ENCODE assay signal across 28 cellular contexts in genomic region chr20:1851396-1851795, GRCh38. TPM values are rescaled to one million over a fixed set of nuclear protein-coding genes. Genes with fewer than 3 reads are reported as not detected.
DNase-seq lines count a peak whose midpoint lies in the region; ATAC-seq, FAIRE-seq and TF ChIP-seq lines count a peak whose summit lies in the region.
"Had no signal": no experiment of that assay in that cellular context is flagged by ENCODE, and none has a peak within 500 bp of the region (broad histone marks: within the 10 kb centered on the region; RNA-seq: fewer than 3 reads in every experiment).

No MANE protein-coding gene starts in this region.

- no peak for TF ChIP-seq CTCF in CD4-positive, alpha-beta T cell (IDR thresholded peaks at IDR 0.05)
- TF ChIP-seq CTCF in K562 (IDR thresholded peaks at IDR 0.05 in 2 of 3, conservative IDR thresholded peaks at IDR 0.05 in 1 of 3; ENCODE audit: insufficient read depth in 2 of 3, low read depth in 1 of 3, low read length in 3 of 3) (no peak), dorsolateral prefrontal cortex (IDR thresholded peaks at IDR 0.05 in 54 of 56, conservative IDR thresholded peaks at IDR 0.05 in 2 of 56; ENCODE audit: low read depth in 1 of 56, partially characterized antibody in 56 of 56) (no peak)

- TF ChIP-seq EP300 in K562 (IDR thresholded peaks at IDR 0.05; ENCODE audit: low read length) = no peak

- H3K4me1 ChIP-seq in Karpas-422 (ENCODE audit: low read length) (peaks cover 17% of the 10 kb centered on the region), K562 (replicated peaks in 1 of 2; ENCODE audit: control insufficient read depth in 2 of 2, insufficient read depth in 2 of 2, low read length in 2 of 2) (no peaks in the 10 kb centered on the region)
- H3K4me1 ChIP-seq: colonic mucosa had no signal

- peaks cover 11% of the 10 kb centered on the region for H3K27me3 Mint-ChIP-seq in CD4-positive, alpha-beta T cell
- H3K27me3 Mint-ChIP-seq in stimulated activated naive B cell treated with anti-CD40 and anti-IgM and Interleukin-4, amounts not matched to agents 10 μg/mL and 1 μg/mL and 100 μg/mL, for 72 hours = no peaks in the 10 kb centered on the region
- H3K27me3 Mint-ChIP-seq in activated T-cell treated with anti-CD3 and anti-CD28 coated beads, Interleukin-2, amount 50 U/mL, for 4 hours (ENCODE audit: low read depth) = peaks cover 10% of the 10 kb centered on the region

- H3K27me3 ChIP-seq in CD4-positive, alpha-beta T cell (ENCODE audit: control insufficient read depth, insufficient read depth, low read length) = no peaks in the 10 kb centered on the region
- H3K27me3 ChIP-seq in Karpas-422 (ENCODE audit: low read length) (no peaks in the 10 kb centered on the region; the same call in 1 of the 2 replicates), K562 (ENCODE audit: control insufficient read depth in 2 of 2, insufficient read depth in 2 of 2, low read length in 2 of 2) (no peaks in the 10 kb centered on the region; a peak in 2 of 5 replicates), dorsolateral prefrontal cortex (no peaks in the 10 kb centered on the region)
- H3K27me3 ChIP-seq: cardiac muscle cell, colonic mucosa, Peyer's patch, tibial nerve had no signal

- H3K36me3 ChIP-seq in Karpas-422 (ENCODE audit: insufficient read depth, low read length) (no peaks in the 10 kb centered on the region), K562 (ENCODE audit: control insufficient read depth, insufficient read depth, low read length) (no peaks in the 10 kb centered on the region)
- H3K36me3 ChIP-seq: cardiac muscle cell, colonic mucosa, Peyer's patch, tibial nerve, WERI-Rb-1 had no signal

- TF ChIP-seq RAD21 in K562 (CRISPR knock-in tag; conservative IDR thresholded peaks at IDR 0.05 in 1 of 2, IDR thresholded peaks at IDR 0.05 in 1 of 2) = no peak

- peaks cover 5% of the 10 kb centered on the region for H3K9me3 Mint-ChIP-seq in CD4-positive, alpha-beta T cell
- peaks cover 9 to 11% of the 10 kb centered on the region in 2 donors for H3K9me3 Mint-ChIP-seq in stimulated activated naive B cell treated with anti-CD40 and anti-IgM and Interleukin-4, amounts not matched to agents 10 μg/mL and 1 μg/mL and 100 μg/mL, for 72 hours
- H3K9me3 Mint-ChIP-seq in activated T-cell treated with anti-CD3 and anti-CD28 coated beads, Interleukin-2, amount 50 U/mL, for 4 hours = peaks cover 10% of the 10 kb centered on the region
- H3K9me3 Mint-ChIP-seq: HFFc6, neural crest cell had no signal

- H3K9me2 ChIP-seq in Karpas-422 (replicated peaks; ENCODE audit: insufficient read depth, low read length) = no peaks in the 10 kb centered on the region

- H3K27ac Mint-ChIP-seq in CD4-positive, alpha-beta T cell = peak overlapping the region; percentile 78
- peak overlapping the region; percentile 47 for H3K27ac Mint-ChIP-seq in stimulated activated naive B cell treated with anti-CD40 and anti-IgM and Interleukin-4, amounts not matched to agents 10 μg/mL and 1 μg/mL and 100 μg/mL, for 72 hours
- H3K27ac Mint-ChIP-seq: HFFc6 had no signal

- no peaks in the 10 kb centered on the region for H3K36me3 Mint-ChIP-seq in CD4-positive, alpha-beta T cell (ENCODE audit: low read depth)
- H3K36me3 Mint-ChIP-seq in stimulated activated naive B cell treated with anti-CD40 and anti-IgM and Interleukin-4, amounts not matched to agents 10 μg/mL and 1 μg/mL and 100 μg/mL, for 72 hours = peaks cover 12% of the 10 kb centered on the region in 2 donors
- H3K36me3 Mint-ChIP-seq in activated T-cell treated with anti-CD3 and anti-CD28 coated beads, Interleukin-2, amount 50 U/mL, for 4 hours (ENCODE audit: insufficient read depth) = no peaks in the 10 kb centered on the region
- H3K36me3 Mint-ChIP-seq: CD4-positive, CD25-positive, alpha-beta regulatory T cell had no signal

- H2AFZ ChIP-seq in Karpas-422 (ENCODE audit: low read length) (no peak overlapping the region), K562 (ENCODE audit: low read depth, low read length) (no peak overlapping the region)

- FAIRE-seq in K562 (lab: Jason Lieb, UNC) = no peak
- FAIRE-seq: astrocyte, HTR-8/SVneo had no signal

- CTCF ChIA-PET in CD4-positive, alpha-beta T cell (lab: Charles Lee) = no interaction called here
- CTCF ChIA-PET in K562 (lab: Yijun Ruan, JAX; ENCODE audit: low intra/inter-chr PET ratio) = no interaction called here

- in situ Hi-C loops in K562 (cut with MboI) = no loop called here

- H3K4me2 ChIP-seq in Karpas-422 (ENCODE audit: low read depth, low read length, poor library complexity, severe bottlenecking) = peak overlapping the region; percentile 59
- no peak overlapping the region for H3K4me2 ChIP-seq in K562 (ENCODE audit: insufficient read depth, low read length)

- 0% methylated on average over 2 of the region's 2 CpGs for WGBS in K562 (ENCODE audit: insufficient coverage, low coverage, missing lambda C conversion rate)

- BruUV-seq in K562 (replicated peaks; lab: Mats Ljungman, UMichigan) = no TSS peak

- intact Hi-C loops in CD4-positive, alpha-beta T cell (cut with DNase I, micrococcal nuclease) = no loop called here
- intact Hi-C loops in K562 (cut with micrococcal nuclease) (no loop called here), dorsolateral prefrontal cortex (cut with DNase I) (no loop called here)

- TF ChIP-seq POLR2A in K562 (conservative IDR thresholded peaks at IDR 0.05) = no peak

- no peak overlapping the region for H3K27ac ChIP-seq in CD4-positive, alpha-beta T cell (ENCODE audit: low read depth, low read length)
- peak overlapping the region; percentile 61; the same call in 1 of the 2 replicates for H3K27ac ChIP-seq in Karpas-422 (ENCODE audit: low read length)
- H3K27ac ChIP-seq in K562 (ENCODE audit: extremely low read depth, low read depth, low read length) = no peak overlapping the region
- peak overlapping the region in 7 of 59 donors; percentile 8 to 69 (median 19) for H3K27ac ChIP-seq in dorsolateral prefrontal cortex
- H3K27ac ChIP-seq: cardiac muscle cell, colonic mucosa, WERI-Rb-1 had no signal

- no peak overlapping the region for H3K4me3 Mint-ChIP-seq in CD4-positive, alpha-beta T cell
- no peak overlapping the region for H3K4me3 Mint-ChIP-seq in stimulated activated naive B cell treated with anti-CD40 and anti-IgM and Interleukin-4, amounts not matched to agents 10 μg/mL and 1 μg/mL and 100 μg/mL, for 72 hours
- no peak overlapping the region for H3K4me3 Mint-ChIP-seq in activated T-cell treated with anti-CD3 and anti-CD28 coated beads, Interleukin-2, amount 50 U/mL, for 4 hours
- H3K4me3 Mint-ChIP-seq: CD4-positive, CD25-positive, alpha-beta regulatory T cell; HFFc6; neural crest cell had no signal

- no peaks in the 10 kb centered on the region for H3K9me1 ChIP-seq in K562 (ENCODE audit: control insufficient read depth, insufficient read depth, low read length)

- POLR2A ChIA-PET in CD4-positive, alpha-beta T cell (lab: Charles Lee) = no interaction called here
- POLR2A ChIA-PET in K562 (lab: Yijun Ruan, JAX) = no interaction called here

- H3K9me3 ChIP-seq in CD4-positive, alpha-beta T cell (ENCODE audit: control insufficient read depth, low read length) = no peaks in the 10 kb centered on the region
- H3K9me3 ChIP-seq in Karpas-422 (ENCODE audit: low read length) (no peaks in the 10 kb centered on the region), K562 (replicated peaks; ENCODE audit: control insufficient read depth, insufficient read depth, low read depth, low read length) (no peaks in the 10 kb centered on the region)
- H3K9me3 ChIP-seq: colonic mucosa, Peyer's patch had no signal

- peaks cover 13% of the 10 kb centered on the region for H3K4me1 Mint-ChIP-seq in CD4-positive, alpha-beta T cell (ENCODE audit: low read depth)
- H3K4me1 Mint-ChIP-seq in stimulated activated naive B cell treated with anti-CD40 and anti-IgM and Interleukin-4, amounts not matched to agents 10 μg/mL and 1 μg/mL and 100 μg/mL, for 72 hours = peaks cover 53 to 68% of the 10 kb centered on the region in 2 donors
- peaks cover 11% of the 10 kb centered on the region for H3K4me1 Mint-ChIP-seq in activated T-cell treated with anti-CD3 and anti-CD28 coated beads, Interleukin-2, amount 50 U/mL, for 4 hours (ENCODE audit: low read depth)

- H3K9ac ChIP-seq in Karpas-422 (ENCODE audit: low read length) (no peak overlapping the region; the same call in 1 of the 2 replicates), K562 (ENCODE audit: insufficient read depth in 1 of 2, low read depth in 2 of 2, low read length in 2 of 2) (no peak overlapping the region)

- H4K20me1 ChIP-seq in Karpas-422 (ENCODE audit: insufficient read depth, low read depth, low read length) = no peaks in the 10 kb centered on the region
- H4K20me1 ChIP-seq in K562 (replicated peaks; ENCODE audit: control insufficient read depth, insufficient read depth, low read length) = no peaks in the 10 kb centered on the region

- no peaks in the 10 kb centered on the region for H3K79me2 ChIP-seq in Karpas-422 (ENCODE audit: low read length)
- H3K79me2 ChIP-seq in K562 (ENCODE audit: control insufficient read depth, insufficient read depth, low read length) = no peaks in the 10 kb centered on the region

- no peak overlapping the region for H3K4me3 ChIP-seq in Karpas-422 (ENCODE audit: low read length)
- H3K4me3 ChIP-seq in K562 = no peak overlapping the region
- no peak overlapping the region for H3K4me3 ChIP-seq in dorsolateral prefrontal cortex
- H3K4me3 ChIP-seq: cardiac muscle cell, colonic mucosa, Peyer's patch, skin epidermis, tibial nerve had no signal

- ATAC-seq in CD4-positive, alpha-beta T cell (ENCODE audit: poor library complexity) = no peak
- no peak for ATAC-seq in K562
- ATAC-seq in stimulated activated naive B cell treated with anti-CD40 and anti-IgM and Interleukin-4, amounts not matched to agents 10 μg/mL and 1 μg/mL and 100 μg/mL, for 72 hours (replicated peaks) = no peak
- ATAC-seq in activated T-cell treated with anti-CD3 and anti-CD28 coated beads, Interleukin-2, amount 50 U/mL, for 4 hours = no peak
- ATAC-seq in HG03469 (IDR thresholded peaks at IDR 0.05; ENCODE audit: unreplicated experiment) = no peak
- ATAC-seq: left lobe of liver had no signal

- no peak for DNase-seq in CD4-positive, alpha-beta T cell
- DNase-seq in Karpas-422 (peak; percentile 53), K562 (ENCODE audit: extremely low read depth in 1 of 4, low spot score in 3 of 4) (no peak), dorsolateral prefrontal cortex (no peak)
- DNase-seq in stimulated activated naive B cell treated with anti-CD40 and anti-IgM and Interleukin-4, amounts not matched to agents 10 μg/mL and 1 μg/mL and 100 μg/mL, for 72 hours = no peak
- DNase-seq in activated T-cell treated with anti-CD3 and anti-CD28 coated beads, Interleukin-2, amount 50 U/mL, for 4 hours = no peak
- DNase-seq: activated CD4-positive, alpha-beta T cell treated with anti-CD3 and anti-CD28 coated beads for 48 hours; activated effector memory CD4-positive, alpha-beta T cell treated with Interleukin-2 at 50 U/mL for 16 hours; colonic mucosa; effector memory CD4-positive, alpha-beta T cell; GOT3; HFFc6; NCI-H1436; NCI-H2081 treated with DMSO at 0.1 percent for 48 hours; NCI-H226; NCI-H526 treated with DMSO at 0.1 percent for 48 hours; Peyer's patch; SHP77; WERI-Rb-1 had no signal

RNA-seq across cellular contexts. Expression of gene SIRPA, which starts 43.8 kb away (rescaled TPM):
- total RNA-seq in CD4-positive, alpha-beta T cell = under 1 TPM; 0.60 to 0.64 TPM
- total RNA-seq in Karpas-422 (2014; rRNA removed; shearing (Covaris generic); ENCODE audit: low replicate concordance) = 0.30 and 0.36 TPM in 2 replicates
- total RNA-seq in K562 (2011; cell fraction: chromatin; rRNA removed; ENCODE audit: low replicate concordance) = 0.25 TPM in 1 of 2 replicates, not detected in the other
- 0.17 TPM in 1 of 2 replicates, not detected in the other for total RNA-seq in K562 (2011; cell fraction: nucleolus; rRNA removed)
- 0.15 and 0.23 TPM in 2 replicates for total RNA-seq in K562 (2011; cell fraction: nucleoplasm; rRNA removed)
- total RNA-seq in K562 (2014; rRNA removed) = 0.04 TPM in 1 of 2 replicates, not detected in the other
- 0.10 and 0.11 TPM in 2 replicates for total RNA-seq in K562 (2014; rRNA removed; fragmentation: Illumina TruSeq; extraction: Trizol)
- total RNA-seq in K562 (2015; rRNA removed; fragmentation: Illumina TruSeq; extraction: Trizol) = 0.23 and 0.25 TPM in 2 replicates
- 0.40 and 0.56 TPM in 2 replicates for total RNA-seq in K562 (2021)
- polyA plus RNA-seq in K562 (2011; rRNA removed) = 0.08 and 4.4 TPM in 2 replicates
- 0.18 and 3.1 TPM in 2 replicates for polyA plus RNA-seq in K562 (2011; cell fraction: cytosol; rRNA removed)
- 0.30 and 7.5 TPM in 2 replicates for polyA plus RNA-seq in K562 (2011; cell fraction: nucleus; rRNA removed)
- 0.20 and 0.35 TPM in 2 replicates for polyA plus RNA-seq in K562 (2012)
- polyA plus RNA-seq in K562 (2014; fragmentation: Illumina TruSeq; extraction: Trizol) = 0.25 and 0.28 TPM in 2 replicates
- polyA plus RNA-seq in K562 (2014; fragmentation: Nextera tagmentation; extraction: Ambion mirVana) = under 1 TPM in 1 of 2 experiments, not detected in 1; 0.01 TPM
- 0.08 and 0.09 TPM in 2 replicates for polyA plus RNA-seq in K562 (2014; rRNA removed)
- polyA minus RNA-seq in K562 (2011; rRNA and poly(A)+ RNA removed) = 2.1 TPM in 1 of 2 replicates, not detected in the other
- polyA minus RNA-seq in K562 (2011; cell fraction: cytosol; rRNA and poly(A)+ RNA removed) = 4.7 TPM in 1 of 2 replicates, not detected in the other
- 0.13 and 3.8 TPM in 2 replicates for polyA minus RNA-seq in K562 (2011; cell fraction: nucleus; rRNA and poly(A)+ RNA removed)
- under 1 TPM; 0.26 to 0.84 (median 0.33) TPM for total RNA-seq in activated T-cell treated with anti-CD3 and anti-CD28 coated beads, Interleukin-2, amount 50 U/mL, for 4 hours
- total RNA-seq in dorsolateral prefrontal cortex = 100 to 1,000 TPM; 164 to 389 (median 265) TPM
- total RNA-seq: CD4-positive, CD25-positive, alpha-beta regulatory T cell had no signal
- polyA plus RNA-seq: CD4-positive, CD25-positive, alpha-beta regulatory T cell had no signal

Comparison
In these comparisons a context has a peak if more than half of its experiments do, and no peak if none do; other contexts are left out.
1. RNA of gene SIRPA, which starts 43.8 kb away (total RNA-seq): 164 to 389 TPM in dorsolateral prefrontal cortex; 0.60 to 0.64 TPM in CD4-positive, alpha-beta T cell, 0.26 to 0.84 TPM in activated T-cell treated with anti-CD3 and anti-CD28 coated beads, Interleukin-2, amount 50 U/mL, for 4 hours, 0.30 to 0.36 TPM in Karpas-422 and 0.04 to 0.56 TPM in K562; every median in the first group is over 10 times any median in the second.